In genomic region chr12:58342736-58343135, GRCh38 we compare ENCODE assay signal across 33 cellular contexts.
DNase-seq lines count a peak whose midpoint lies in the region; ATAC-seq and TF ChIP-seq lines count a peak whose summit lies in the region.
"Had no signal": no experiment of that assay in that cellular context is flagged by ENCODE, and none has a peak within 500 bp of the region (broad histone marks: within the 10 kb centered on the region; RNA-seq: fewer than 3 reads in every experiment).

No MANE protein-coding gene starts in this region.

- H3K4me1 ChIP-seq in left ventricle myocardium inferior (no peaks in the 10 kb centered on the region), adipocyte (ENCODE audit: control insufficient read depth, insufficient read depth, low read length) (peaks cover 26% of the 10 kb centered on the region), mesenchymal stem cell (ENCODE audit: control insufficient read depth, insufficient read depth, low read depth, low read length) (peaks cover 2% of the 10 kb centered on the region), right atrium auricular region (peaks cover 0 to 3% of the 10 kb centered on the region in 2 donors)
- H3K4me1 ChIP-seq: foreskin keratinocyte, HAP-1, Peyer's patch, sigmoid colon had no signal

- peak overlapping the region; percentile 45 for H4K8ac ChIP-seq in mesenchymal stem cell (ENCODE audit: low read length)

- H3K79me1 ChIP-seq in mesenchymal stem cell (replicated peaks; ENCODE audit: low read length, poor library complexity, severe bottlenecking): no peaks in the 10 kb centered on the region

- H2BK120ac ChIP-seq in mesenchymal stem cell (ENCODE audit: low read depth, low read length): peak overlapping the region; percentile 71

- no peak for TF ChIP-seq CTCF in left ventricle myocardium inferior (IDR thresholded peaks at IDR 0.05; ENCODE audit: borderline replicate concordance)
- no peak for TF ChIP-seq CTCF in right atrium auricular region (IDR thresholded peaks at IDR 0.05)

- ATAC-seq in left ventricle myocardium superior: no peak
- no peak for ATAC-seq in GM19397 (IDR thresholded peaks at IDR 0.05; ENCODE audit: unreplicated experiment)
- ATAC-seq: activated naive CD4-positive, alpha-beta T cell treated with anti-CD3 and anti-CD28 coated beads, Interleukin-2, amount 50 U/mL, for 72 hours; CD8-positive, alpha-beta T cell; foreskin keratinocyte; GM12878; naive thymus-derived CD8-positive, alpha-beta T cell; psoas muscle had no signal

- H3K27me3 ChIP-seq in left ventricle myocardium inferior (ENCODE audit: low read depth) (no peaks in the 10 kb centered on the region), adipocyte (replicated peaks; ENCODE audit: control insufficient read depth, insufficient read depth, low read length) (no peaks in the 10 kb centered on the region), mesenchymal stem cell (ENCODE audit: control insufficient read depth in 1 of 2, insufficient read depth in 1 of 2, low read length in 2 of 2) (no peaks in the 10 kb centered on the region), right atrium auricular region (no peaks in the 10 kb centered on the region)
- H3K27me3 ChIP-seq: foreskin keratinocyte, Peyer's patch, sigmoid colon, tibial nerve had no signal

- H3K9me3 ChIP-seq in left ventricle myocardium inferior (replicated peaks) (no peaks in the 10 kb centered on the region), adipocyte (ENCODE audit: control insufficient read depth, low read length) (no peaks in the 10 kb centered on the region), mesenchymal stem cell (ENCODE audit: control insufficient read depth, low read length) (no peaks in the 10 kb centered on the region), right atrium auricular region (no peaks in the 10 kb centered on the region)
- H3K9me3 ChIP-seq: Peyer's patch, psoas muscle, sigmoid colon, tibial nerve had no signal

- H3K23ac ChIP-seq in mesenchymal stem cell (ENCODE audit: low read length in 2 of 2): no peak overlapping the region

- DNase-seq in left ventricle myocardium inferior: no peak
- no peak for DNase-seq in left ventricle myocardium superior
- no peak for DNase-seq in adipocyte (ENCODE audit: low read depth)
- peak; percentile 30 for DNase-seq in mesenchymal stem cell
- DNase-seq in C1 segment of cervical spinal cord (lab: John Stamatoyannopoulos, UW): no peak
- DNase-seq in right atrium auricular region (ENCODE audit: low spot score): no peak
- no peak for DNase-seq in SIG-M5 (lab: John Stamatoyannopoulos, UW)
- DNase-seq: 8988T; activated CD4-positive, alpha-beta T cell treated with anti-CD3 and anti-CD28 coated beads for 4 hours; activated T-cell treated with anti-CD3 and anti-CD28 coated beads for 4 hours; CD8-positive, alpha-beta T cell; effector CD8-positive, alpha-beta T cell; foreskin keratinocyte; head of caudate nucleus; islet precursor cell; midbrain; naive thymus-derived CD8-positive, alpha-beta T cell; NCI-H1048; NCI-H1694; NCI-H748 treated with DMSO at 0.1 percent for 48 hours; nucleus accumbens; Peyer's patch; psoas muscle; SHP77 treated with DMSO at 0.1 percent for 48 hours; sigmoid colon; stimulated activated CD4-positive, alpha-beta T cell treated with anti-CD3 and anti-CD28 coated beads, Interleukin-4, amount 100 ng/mL, for 24 hours; WERI-Rb-1 had no signal

- intact Hi-C loops in left ventricle myocardium inferior (cut with micrococcal nuclease): no loop called here
- intact Hi-C loops in left ventricle myocardium superior (cut with micrococcal nuclease): loop anchor here (10.0 kb wide), 1 partner anchor 102 kb away; no protein-coding TSS in a partner anchor

- no peak overlapping the region for H3K4me3 ChIP-seq in left ventricle myocardium inferior
- peak overlapping the region; percentile 17 for H3K4me3 ChIP-seq in adipocyte (ENCODE audit: low read length)
- H3K4me3 ChIP-seq in mesenchymal stem cell (ENCODE audit: insufficient read depth in 1 of 2, low read depth in 1 of 2, low read length in 2 of 2): no peak overlapping the region
- H3K4me3 ChIP-seq in right atrium auricular region: no peak overlapping the region
- H3K4me3 ChIP-seq: GM12878, HAP-1, Peyer's patch, psoas muscle, sigmoid colon, tibial nerve had no signal

- H2BK15ac ChIP-seq in mesenchymal stem cell (ENCODE audit: low read depth, poor library complexity, severe bottlenecking): peak overlapping the region; percentile 77

- H2AFZ ChIP-seq in mesenchymal stem cell (ENCODE audit: low read depth, low read length): no peak overlapping the region

- no peak overlapping the region for H3K9ac ChIP-seq in adipocyte (ENCODE audit: low read length)
- H3K9ac ChIP-seq in mesenchymal stem cell (ENCODE audit: low read length): no peak overlapping the region

- H2BK12ac ChIP-seq in mesenchymal stem cell (ENCODE audit: low read length in 2 of 2): peak overlapping the region; percentile 86 to 100

- H3K27ac ChIP-seq in left ventricle myocardium inferior (replicated peaks): peak overlapping the region; percentile 31
- no peak overlapping the region for H3K27ac ChIP-seq in mesenchymal stem cell (ENCODE audit: low read length, poor library complexity, severe bottlenecking)
- no peak overlapping the region for H3K27ac ChIP-seq in right atrium auricular region
- H3K27ac ChIP-seq: epithelial cell of prostate, Peyer's patch, psoas muscle, sigmoid colon, tibial nerve, WERI-Rb-1 had no signal

- peak overlapping the region; percentile 79 to 97 for H3K18ac ChIP-seq in mesenchymal stem cell (ENCODE audit: low read depth in 1 of 2, low read length in 2 of 2)

- no peaks in the 10 kb centered on the region for H3K36me3 ChIP-seq in left ventricle myocardium inferior
- no peaks in the 10 kb centered on the region for H3K36me3 ChIP-seq in adipocyte (ENCODE audit: control insufficient read depth, insufficient read depth, low read length, severe bottlenecking)
- H3K36me3 ChIP-seq in mesenchymal stem cell (ENCODE audit: control insufficient read depth in 1 of 2, insufficient read depth in 2 of 2, low read depth in 1 of 2, low read length in 2 of 2): no peaks in the 10 kb centered on the region
- H3K36me3 ChIP-seq in right atrium auricular region: no peaks in the 10 kb centered on the region
- H3K36me3 ChIP-seq: HAP-1, Peyer's patch, sigmoid colon, tibial nerve, WERI-Rb-1 had no signal

- peak overlapping the region in 1 of 2 experiments; percentile 32 for H3K4ac ChIP-seq in mesenchymal stem cell (ENCODE audit: low read depth in 1 of 2, low read length in 2 of 2)

- H2AK5ac ChIP-seq in mesenchymal stem cell (ENCODE audit: low read length, severe bottlenecking): peak overlapping the region; percentile 28

- 100% methylated on average over 1 of the region's 3 CpGs for WGBS in mesenchymal stem cell

- peak overlapping the region; percentile 94 for H4K91ac ChIP-seq in mesenchymal stem cell (ENCODE audit: low read length)

- H3K4me2 ChIP-seq in mesenchymal stem cell (ENCODE audit: low read length, poor library complexity, severe bottlenecking): no peak overlapping the region

- H2BK5ac ChIP-seq in mesenchymal stem cell (ENCODE audit: low read depth, low read length, poor library complexity, severe bottlenecking): no peak overlapping the region

- H3K14ac ChIP-seq in mesenchymal stem cell (ENCODE audit: low read length in 2 of 2): peak overlapping the region in 1 of 2 experiments; percentile 19
